ENCODE assay signal across 9 cellular contexts in genomic region chr10:99276848-99277486, GRCh38. TPM values are rescaled to one million over a fixed set of nuclear protein-coding genes. Genes with fewer than 3 reads are reported as not detected.
DNase-seq lines count a peak whose midpoint lies in the region; ATAC-seq and TF ChIP-seq lines count a peak whose summit lies in the region.
"Had no signal": no experiment of that assay in that cellular context is flagged by ENCODE, and none has a peak within 500 bp of the region (broad histone marks: within the 10 kb centered on the region; RNA-seq: fewer than 3 reads in every experiment).

No MANE protein-coding gene starts in this region.

- no peaks in the 10 kb centered on the region for H3K9me3 Mint-ChIP-seq in activated CD8-positive, alpha-beta memory T cell treated with anti-CD3 and anti-CD28 coated beads, Interleukin-2, amount 10 ng/mL, durations not matched to agents 7 days and 5 days (ENCODE audit: low read depth)
- H3K9me3 Mint-ChIP-seq in stimulated activated memory B cell treated with anti-CD40 and anti-IgM and Interleukin-4, amounts not matched to agents 10 μg/mL and 1 μg/mL and 100 μg/mL, for 72 hours = peaks cover 3% of the 10 kb centered on the region
- H3K9me3 Mint-ChIP-seq in activated T-helper 2 cell treated with anti-CD3 and anti-CD28 coated beads, Interferon-gamma antibody, Interleukin-2, Interleukin-4, amounts not matched to agents 10 μg/mL and 5 μg/mL and 100 μg/mL, durations not matched to agents 14 hours and 24 hours and 36 hours = no peaks in the 10 kb centered on the region

- H3K4me1 ChIP-seq in adipocyte (ENCODE audit: control insufficient read depth, insufficient read depth, low read length) (peaks cover 11% of the 10 kb centered on the region), right lobe of liver (no peaks in the 10 kb centered on the region), upper lobe of right lung (no peaks in the 10 kb centered on the region)

- TF ChIP-seq CTCF in LNCaP clone FGC (IDR thresholded peaks at IDR 0.05; ENCODE audit: control insufficient read depth, extremely low read depth, insufficient read depth) (peak; percentile 60), right lobe of liver (IDR thresholded peaks at IDR 0.05) (peak; percentile 26 to 41 (median 31)), upper lobe of right lung (IDR thresholded peaks at IDR 0.05) (no peak)

- H3K27me3 ChIP-seq in adipocyte (replicated peaks; ENCODE audit: control insufficient read depth, insufficient read depth, low read length) (no peaks in the 10 kb centered on the region), right lobe of liver (no peaks in the 10 kb centered on the region), upper lobe of right lung (peaks cover 5% of the 10 kb centered on the region)

- H3K27ac ChIP-seq in right lobe of liver (no peak overlapping the region), upper lobe of right lung (no peak overlapping the region)

- peaks cover 18% of the 10 kb centered on the region for H3K27me3 Mint-ChIP-seq in activated CD8-positive, alpha-beta memory T cell treated with anti-CD3 and anti-CD28 coated beads, Interleukin-2, amount 10 ng/mL, durations not matched to agents 7 days and 5 days
- H3K27me3 Mint-ChIP-seq in stimulated activated memory B cell treated with anti-CD40 and anti-IgM and Interleukin-4, amounts not matched to agents 10 μg/mL and 1 μg/mL and 100 μg/mL, for 72 hours = peaks cover 21% of the 10 kb centered on the region
- H3K27me3 Mint-ChIP-seq in activated T-helper 2 cell treated with anti-CD3 and anti-CD28 coated beads, Interferon-gamma antibody, Interleukin-2, Interleukin-4, amounts not matched to agents 10 μg/mL and 5 μg/mL and 100 μg/mL, durations not matched to agents 14 hours and 24 hours and 36 hours (ENCODE audit: low read depth) = peaks cover 10% of the 10 kb centered on the region

- intact Hi-C loops in right lobe of liver (cut with DNase I) (no loop called here), upper lobe of right lung (cut with DNase I) (no loop called here)
- intact Hi-C loops in activated T-helper 2 cell treated with anti-CD3 and anti-CD28 coated beads, Interferon-gamma antibody, Interleukin-2, Interleukin-4, amounts not matched to agents 10 μg/mL and 5 μg/mL and 100 μg/mL, durations not matched to agents 14 hours and 24 hours and 36 hours (cut with micrococcal nuclease) = no loop called here

- H3K9me3 ChIP-seq in adipocyte (ENCODE audit: control insufficient read depth, low read length) = no peaks in the 10 kb centered on the region
- no peaks in the 10 kb centered on the region for H3K9me3 ChIP-seq in right lobe of liver
- H3K9me3 ChIP-seq in upper lobe of right lung = no peaks in the 10 kb centered on the region

- H3K9ac ChIP-seq in adipocyte (ENCODE audit: low read length) = no peak overlapping the region

- H3K4me3 ChIP-seq in LNCaP clone FGC (ENCODE audit: low read depth, low read length) = no peak overlapping the region
- no peak overlapping the region for H3K4me3 ChIP-seq in adipocyte (ENCODE audit: low read length)
- no peak overlapping the region for H3K4me3 ChIP-seq in right lobe of liver
- no peak overlapping the region for H3K4me3 ChIP-seq in upper lobe of right lung

- H3K36me3 ChIP-seq in adipocyte (ENCODE audit: control insufficient read depth, insufficient read depth, low read length, severe bottlenecking) = no peaks in the 10 kb centered on the region
- H3K36me3 ChIP-seq in right lobe of liver = no peaks in the 10 kb centered on the region
- H3K36me3 ChIP-seq in upper lobe of right lung = no peaks in the 10 kb centered on the region

- no peak overlapping the region for H3K4me3 Mint-ChIP-seq in activated CD8-positive, alpha-beta memory T cell treated with anti-CD3 and anti-CD28 coated beads, Interleukin-2, amount 10 ng/mL, durations not matched to agents 7 days and 5 days
- H3K4me3 Mint-ChIP-seq in stimulated activated memory B cell treated with anti-CD40 and anti-IgM and Interleukin-4, amounts not matched to agents 10 μg/mL and 1 μg/mL and 100 μg/mL, for 72 hours = no peak overlapping the region
- no peak overlapping the region for H3K4me3 Mint-ChIP-seq in activated T-helper 2 cell treated with anti-CD3 and anti-CD28 coated beads, Interferon-gamma antibody, Interleukin-2, Interleukin-4, amounts not matched to agents 10 μg/mL and 5 μg/mL and 100 μg/mL, durations not matched to agents 14 hours and 24 hours and 36 hours (ENCODE audit: low read depth)

- ATAC-seq in right lobe of liver (peak in 1 of 4 donors; percentile 50), upper lobe of right lung (no peak)
- no peak for ATAC-seq in activated CD8-positive, alpha-beta memory T cell treated with anti-CD3 and anti-CD28 coated beads, Interleukin-2, amount 10 ng/mL, durations not matched to agents 7 days and 5 days
- ATAC-seq in stimulated activated memory B cell treated with anti-CD40 and anti-IgM and Interleukin-4, amounts not matched to agents 10 μg/mL and 1 μg/mL and 100 μg/mL, for 72 hours = no peak

- WGBS in right lobe of liver (ENCODE audit: insufficient coverage, low coverage, low lambda C conversion rate, missing lambda C conversion rate) = 10% methylated on average over 6 of the region's 6 CpGs

- DNase-seq in ELR (ENCODE audit: low read depth) (peak; percentile 42), LNCaP clone FGC (ENCODE audit: low read depth) (no peak), adipocyte (ENCODE audit: low read depth) (peak; percentile 4), right lobe of liver (no peak), upper lobe of right lung (no peak)
- DNase-seq in activated CD8-positive, alpha-beta memory T cell treated with anti-CD3 and anti-CD28 coated beads, Interleukin-2, amount 10 ng/mL, durations not matched to agents 7 days and 5 days = no peak
- DNase-seq in activated T-helper 2 cell treated with anti-CD3 and anti-CD28 coated beads, Interferon-gamma antibody, Interleukin-2, Interleukin-4, amounts not matched to agents 10 μg/mL and 5 μg/mL and 100 μg/mL, durations not matched to agents 14 hours and 24 hours and 36 hours (ENCODE audit: low spot score) = no peak
- DNase-seq: hypothalamus had no signal

- no peaks in the 10 kb centered on the region for H3K36me3 Mint-ChIP-seq in activated CD8-positive, alpha-beta memory T cell treated with anti-CD3 and anti-CD28 coated beads, Interleukin-2, amount 10 ng/mL, durations not matched to agents 7 days and 5 days
- no peaks in the 10 kb centered on the region for H3K36me3 Mint-ChIP-seq in stimulated activated memory B cell treated with anti-CD40 and anti-IgM and Interleukin-4, amounts not matched to agents 10 μg/mL and 1 μg/mL and 100 μg/mL, for 72 hours
- no peaks in the 10 kb centered on the region for H3K36me3 Mint-ChIP-seq in activated T-helper 2 cell treated with anti-CD3 and anti-CD28 coated beads, Interferon-gamma antibody, Interleukin-2, Interleukin-4, amounts not matched to agents 10 μg/mL and 5 μg/mL and 100 μg/mL, durations not matched to agents 14 hours and 24 hours and 36 hours (ENCODE audit: low read depth)

- no peak for TF ChIP-seq POLR2A in right lobe of liver (IDR thresholded peaks at IDR 0.05)

- no peaks in the 10 kb centered on the region for H3K4me1 Mint-ChIP-seq in activated CD8-positive, alpha-beta memory T cell treated with anti-CD3 and anti-CD28 coated beads, Interleukin-2, amount 10 ng/mL, durations not matched to agents 7 days and 5 days
- peaks cover 6% of the 10 kb centered on the region for H3K4me1 Mint-ChIP-seq in stimulated activated memory B cell treated with anti-CD40 and anti-IgM and Interleukin-4, amounts not matched to agents 10 μg/mL and 1 μg/mL and 100 μg/mL, for 72 hours
- no peaks in the 10 kb centered on the region for H3K4me1 Mint-ChIP-seq in activated T-helper 2 cell treated with anti-CD3 and anti-CD28 coated beads, Interferon-gamma antibody, Interleukin-2, Interleukin-4, amounts not matched to agents 10 μg/mL and 5 μg/mL and 100 μg/mL, durations not matched to agents 14 hours and 24 hours and 36 hours (ENCODE audit: low read depth)

- CTCF ChIA-PET in activated CD8-positive, alpha-beta memory T cell treated with anti-CD3 and anti-CD28 coated beads, Interleukin-2, amount 10 ng/mL, durations not matched to agents 7 days and 5 days (lab: Charles Lee) = no interaction called here

- no peak overlapping the region for H3K27ac Mint-ChIP-seq in activated CD8-positive, alpha-beta memory T cell treated with anti-CD3 and anti-CD28 coated beads, Interleukin-2, amount 10 ng/mL, durations not matched to agents 7 days and 5 days
- H3K27ac Mint-ChIP-seq in stimulated activated memory B cell treated with anti-CD40 and anti-IgM and Interleukin-4, amounts not matched to agents 10 μg/mL and 1 μg/mL and 100 μg/mL, for 72 hours = no peak overlapping the region
- no peak overlapping the region for H3K27ac Mint-ChIP-seq in activated T-helper 2 cell treated with anti-CD3 and anti-CD28 coated beads, Interferon-gamma antibody, Interleukin-2, Interleukin-4, amounts not matched to agents 10 μg/mL and 5 μg/mL and 100 μg/mL, durations not matched to agents 14 hours and 24 hours and 36 hours

RNA-seq across cellular contexts. Expression of gene HPSE2, which starts 41.3 kb away (rescaled TPM):
- total RNA-seq in right lobe of liver (not detected), upper lobe of right lung (3.4 TPM)
- total RNA-seq in activated CD8-positive, alpha-beta memory T cell treated with anti-CD3 and anti-CD28 coated beads, Interleukin-2, amount 10 ng/mL, durations not matched to agents 7 days and 5 days = not detected
- not detected in 2 replicates for total RNA-seq in activated T-helper 2 cell treated with anti-CD3 and anti-CD28 coated beads, Interferon-gamma antibody, Interleukin-2, Interleukin-4, amounts not matched to agents 10 μg/mL and 5 μg/mL and 100 μg/mL, durations not matched to agents 14 hours and 24 hours and 36 hours

RNA-seq across cellular contexts. Expression of gene CNNM1, which starts 52.2 kb away (rescaled TPM):
- total RNA-seq in right lobe of liver (under 1 TPM; 0.12 to 0.40 (median 0.20) TPM), upper lobe of right lung (0.69 TPM)
- not detected for total RNA-seq in activated CD8-positive, alpha-beta memory T cell treated with anti-CD3 and anti-CD28 coated beads, Interleukin-2, amount 10 ng/mL, durations not matched to agents 7 days and 5 days
- total RNA-seq in activated T-helper 2 cell treated with anti-CD3 and anti-CD28 coated beads, Interferon-gamma antibody, Interleukin-2, Interleukin-4, amounts not matched to agents 10 μg/mL and 5 μg/mL and 100 μg/mL, durations not matched to agents 14 hours and 24 hours and 36 hours = 0.21 and 0.28 TPM in 2 replicates

Comparison
In these comparisons a context has a peak if more than half of its experiments do, and no peak if none do; other contexts are left out.
1. DNase-seq: peak in ELR (single experiment) and adipocyte (single experiment); none in LNCaP clone FGC (single experiment), right lobe of liver (0 of 3), upper lobe of right lung (single experiment), activated CD8-positive, alpha-beta memory T cell treated with anti-CD3 and anti-CD28 coated beads, Interleukin-2, amount 10 ng/mL, durations not matched to agents 7 days and 5 days (single experiment) and activated T-helper 2 cell treated with anti-CD3 and anti-CD28 coated beads, Interferon-gamma antibody, Interleukin-2, Interleukin-4, amounts not matched to agents 10 μg/mL and 5 μg/mL and 100 μg/mL, durations not matched to agents 14 hours and 24 hours and 36 hours (single experiment).